Comparison of ENCODE assay signal across 9 cellular contexts in genomic region chr2:14633031-14633430, GRCh38. TPM values are rescaled to one million over a fixed set of nuclear protein-coding genes. Genes with fewer than 3 reads are reported as not detected.
DNase-seq lines count a peak whose midpoint lies in the region; ATAC-seq and FAIRE-seq lines count a peak whose summit lies in the region.
"Had no signal": no experiment of that assay in that cellular context is flagged by ENCODE, and none has a peak within 500 bp of the region (broad histone marks: within the 10 kb centered on the region; RNA-seq: fewer than 3 reads in every experiment).

No MANE protein-coding gene starts in this region.

- no peaks in the 10 kb centered on the region for H3K36me3 ChIP-seq in small intestine (ENCODE audit: control insufficient read depth in 2 of 2, insufficient read depth in 2 of 2, low read length in 2 of 2)
- H3K36me3 ChIP-seq in naive thymus-derived CD4-positive, alpha-beta T cell (ENCODE audit: control insufficient read depth in 2 of 3, insufficient read depth in 3 of 3, low read length in 3 of 3), result no peaks in the 10 kb centered on the region

- 3 to 10% (median 5%) methylated on average over 14 of the region's 14 CpGs for WGBS in small intestine, 3 donors

- POLR2A ChIA-PET in naive thymus-derived CD4-positive, alpha-beta T cell (lab: Charles Lee), result no interaction called here

- H3K36me3 Mint-ChIP-seq in naive thymus-derived CD4-positive, alpha-beta T cell, result peaks cover 0 to 7% (median 0%) of the 10 kb centered on the region in 5 donors

- peak overlapping the region in 1 of 10 donors; percentile 69 for H3K4me3 Mint-ChIP-seq in naive thymus-derived CD4-positive, alpha-beta T cell

- H3K27me3 ChIP-seq in small intestine (ENCODE audit: control insufficient read depth in 2 of 2, insufficient read depth in 2 of 2, low read length in 2 of 2), result no peaks in the 10 kb centered on the region
- no peaks in the 10 kb centered on the region for H3K27me3 ChIP-seq in naive thymus-derived CD4-positive, alpha-beta T cell (ENCODE audit: control insufficient read depth in 2 of 2, insufficient read depth in 2 of 2, low read length in 2 of 2)

- no peak for FAIRE-seq in small intestine (lab: Jason Lieb, UNC)

- H3K4me3 ChIP-seq in iPS-11a (ENCODE audit: low read depth, low read length) (peak overlapping the region; percentile 27), small intestine (ENCODE audit: low read depth in 1 of 2, low read length in 2 of 2) (peak overlapping the region; percentile 37 to 81)
- H3K4me3 ChIP-seq in naive thymus-derived CD4-positive, alpha-beta T cell (ENCODE audit: low read length), result no peak overlapping the region

- DNase-seq in NCI-H1092 treated with DMSO at 0.1 percent for 48 hours (lab: John Stamatoyannopoulos, UW) (peak; percentile 20), NCI-H1092 (lab: John Stamatoyannopoulos, UW) (no peak), SW480 (ENCODE audit: low spot score) (peak; percentile 43), small intestine (peak; percentile 75), HuH-7.5 (ENCODE audit: low spot score) (no peak)
- no peak for DNase-seq in naive thymus-derived CD4-positive, alpha-beta T cell

- peaks cover 0 to 12% (median 3%) of the 10 kb centered on the region in 11 donors for H3K9me3 Mint-ChIP-seq in naive thymus-derived CD4-positive, alpha-beta T cell

- H3K27me3 Mint-ChIP-seq in naive thymus-derived CD4-positive, alpha-beta T cell, result peaks cover 51 to 66% (median 57%) of the 10 kb centered on the region in 5 donors

- H3K4me1 Mint-ChIP-seq in naive thymus-derived CD4-positive, alpha-beta T cell, result peaks cover 0 to 5% (median 0%) of the 10 kb centered on the region in 7 donors

- H3K27ac ChIP-seq in small intestine (ENCODE audit: low read depth in 1 of 2, low read length in 1 of 2), result peak overlapping the region; percentile 85 to 94
- H3K27ac ChIP-seq in naive thymus-derived CD4-positive, alpha-beta T cell (ENCODE audit: low read depth, low read length), result no peak overlapping the region

- CTCF ChIA-PET in naive thymus-derived CD4-positive, alpha-beta T cell (lab: Charles Lee), result no interaction called here

- no peaks in the 10 kb centered on the region for H3K9me3 ChIP-seq in small intestine (ENCODE audit: control insufficient read depth, low read depth)
- no peaks in the 10 kb centered on the region for H3K9me3 ChIP-seq in naive thymus-derived CD4-positive, alpha-beta T cell (ENCODE audit: control insufficient read depth in 2 of 3, low read length in 3 of 3)

- no peak overlapping the region for H3K27ac Mint-ChIP-seq in naive thymus-derived CD4-positive, alpha-beta T cell
- H3K27ac Mint-ChIP-seq: activated naive CD4-positive, alpha-beta T cell treated with anti-CD3 and anti-CD28 coated beads, Interleukin-2, amount 50 U/mL, for 72 hours had no signal

- intact Hi-C loops in naive thymus-derived CD4-positive, alpha-beta T cell (cut with micrococcal nuclease), result loop anchor here in 1 of 2 donors (10.0 kb wide), 1 partner anchor 942 kb away; no protein-coding TSS in a partner anchor

- ATAC-seq in HG02763 (IDR thresholded peaks at IDR 0.05; ENCODE audit: unreplicated experiment), result no peak
- no peak for ATAC-seq in naive thymus-derived CD4-positive, alpha-beta T cell

- H3K4me1 ChIP-seq in small intestine (ENCODE audit: control insufficient read depth in 2 of 2, insufficient read depth in 1 of 2, low read depth in 1 of 2, low read length in 1 of 2), result peaks cover 0 to 2% of the 10 kb centered on the region in 2 donors
- no peaks in the 10 kb centered on the region for H3K4me1 ChIP-seq in naive thymus-derived CD4-positive, alpha-beta T cell (ENCODE audit: control insufficient read depth in 2 of 2, insufficient read depth in 2 of 2, low read length in 2 of 2)

RNA-seq across cellular contexts. Expression of gene LRATD1, which starts 0.5 kb away (rescaled TPM):
- 10 to 100 TPM; 24.6 to 41.2 (median 33.2) TPM for polyA plus RNA-seq in small intestine
- total RNA-seq in naive thymus-derived CD4-positive, alpha-beta T cell, result not detected
- polyA plus RNA-seq in naive thymus-derived CD4-positive, alpha-beta T cell, result not detected
- total RNA-seq: activated naive CD4-positive, alpha-beta T cell treated with anti-CD3 and anti-CD28 coated beads, Interleukin-2, amount 50 U/mL, for 72 hours had no signal

Comparison
In these comparisons a context has a peak if more than half of its experiments do, and no peak if none do; other contexts are left out.
1. DNase-seq: peak in NCI-H1092 treated with DMSO at 0.1 percent for 48 hours (single experiment), SW480 (single experiment) and small intestine (single experiment); none in NCI-H1092 (single experiment), HuH-7.5 (single experiment) and naive thymus-derived CD4-positive, alpha-beta T cell (0 of 9).
2. RNA of gene LRATD1, which starts 0.5 kb away (polyA plus RNA-seq): 24.6 to 41.2 TPM in small intestine; not detected in naive thymus-derived CD4-positive, alpha-beta T cell; every median in the first group is over 10 times any median in the second.